In genomic region chr6:34234667-34235604, GRCh38 we compare ENCODE assay signal across 8 cellular contexts. TPM values are rescaled to one million over a fixed set of nuclear protein-coding genes. Genes with fewer than 3 reads are reported as not detected.
DNase-seq lines count a peak whose midpoint lies in the region; ATAC-seq and TF ChIP-seq lines count a peak whose summit lies in the region.

No MANE protein-coding gene starts in this region.

- no peaks in the 10 kb centered on the region for H3K36me3 Mint-ChIP-seq in CD4-positive, CD25-positive, alpha-beta regulatory T cell
- peaks cover 4% of the 10 kb centered on the region for H3K36me3 Mint-ChIP-seq in T-helper 1 cell treated with Interleukin-12 subunit alpha and Interleukin-12 subunit beta and Interleukin-4 antibody, amounts not matched to agents 30 μg/mL and 1 μg/mL, for 36 hours (ENCODE audit: low read depth)
- H3K36me3 Mint-ChIP-seq in osteocyte (ENCODE audit: unreplicated experiment) = no peaks in the 10 kb centered on the region

- H3K9me3 Mint-ChIP-seq in CD4-positive, CD25-positive, alpha-beta regulatory T cell = no peaks in the 10 kb centered on the region
- no peaks in the 10 kb centered on the region for H3K9me3 Mint-ChIP-seq in T-helper 1 cell treated with Interleukin-12 subunit alpha and Interleukin-12 subunit beta and Interleukin-4 antibody, amounts not matched to agents 30 μg/mL and 1 μg/mL, for 36 hours
- no peaks in the 10 kb centered on the region for H3K9me3 Mint-ChIP-seq in osteocyte (ENCODE audit: unreplicated experiment)

- no peak for TF ChIP-seq CTCF in osteocyte (IDR thresholded peaks at IDR 0.05)

- H3K4me3 Mint-ChIP-seq in CD4-positive, CD25-positive, alpha-beta regulatory T cell = peak overlapping the region; percentile 76 to 91 (median 77)
- peak overlapping the region; percentile 30 for H3K4me3 Mint-ChIP-seq in T-helper 1 cell treated with Interleukin-12 subunit alpha and Interleukin-12 subunit beta and Interleukin-4 antibody, amounts not matched to agents 30 μg/mL and 1 μg/mL, for 36 hours
- H3K4me3 Mint-ChIP-seq in osteocyte (ENCODE audit: unreplicated experiment) = peak overlapping the region; percentile 3

- no peaks in the 10 kb centered on the region for H3K27me3 ChIP-seq in CD4-positive, CD25-positive, alpha-beta regulatory T cell (ENCODE audit: control insufficient read depth, insufficient read depth, low read length)
- no peaks in the 10 kb centered on the region for H3K27me3 ChIP-seq in effector memory CD4-positive, alpha-beta T cell (replicated peaks; ENCODE audit: control insufficient read depth, insufficient read depth, low read length, poor library complexity, severe bottlenecking)

- peaks cover 8 to 34% (median 22%) of the 10 kb centered on the region in 4 donors for H3K4me1 Mint-ChIP-seq in CD4-positive, CD25-positive, alpha-beta regulatory T cell
- H3K4me1 Mint-ChIP-seq in T-helper 1 cell treated with Interleukin-12 subunit alpha and Interleukin-12 subunit beta and Interleukin-4 antibody, amounts not matched to agents 30 μg/mL and 1 μg/mL, for 36 hours (ENCODE audit: low read depth) = peaks cover 25% of the 10 kb centered on the region
- H3K4me1 Mint-ChIP-seq in osteocyte (ENCODE audit: unreplicated experiment) = peaks cover 14% of the 10 kb centered on the region

- H3K27ac ChIP-seq in CD4-positive, CD25-positive, alpha-beta regulatory T cell (ENCODE audit: insufficient read depth, low read length, poor library complexity, severe bottlenecking) = peak overlapping the region; percentile 99
- H3K27ac ChIP-seq in effector memory CD4-positive, alpha-beta T cell (ENCODE audit: insufficient read depth, low read length, poor library complexity, severe bottlenecking) = peak overlapping the region; percentile 96

- H3K4me3 ChIP-seq in CD4-positive, CD25-positive, alpha-beta regulatory T cell (ENCODE audit: low read depth, low read length) = no peak overlapping the region
- H3K4me3 ChIP-seq in effector memory CD4-positive, alpha-beta T cell (ENCODE audit: insufficient read depth, low read depth, low read length, poor library complexity, severe bottlenecking) = peak overlapping the region; percentile 50

- ATAC-seq in CD4-positive, CD25-positive, alpha-beta regulatory T cell (ENCODE audit: low read depth in 2 of 2) = no peak
- ATAC-seq in HG02885 (IDR thresholded peaks at IDR 0.05; ENCODE audit: poor library complexity, unreplicated experiment) = no peak

- no peaks in the 10 kb centered on the region for H3K36me3 ChIP-seq in CD4-positive, CD25-positive, alpha-beta regulatory T cell (ENCODE audit: control insufficient read depth, insufficient read depth, low read length)
- no peaks in the 10 kb centered on the region for H3K36me3 ChIP-seq in effector memory CD4-positive, alpha-beta T cell (ENCODE audit: control insufficient read depth, insufficient read depth, low read length)

- H3K27ac Mint-ChIP-seq in CD4-positive, CD25-positive, alpha-beta regulatory T cell = peak overlapping the region; percentile 27 to 85 (median 44)
- peak overlapping the region; percentile 78 for H3K27ac Mint-ChIP-seq in T-helper 1 cell treated with Interleukin-12 subunit alpha and Interleukin-12 subunit beta and Interleukin-4 antibody, amounts not matched to agents 30 μg/mL and 1 μg/mL, for 36 hours
- peak overlapping the region; percentile 48 for H3K27ac Mint-ChIP-seq in osteocyte (ENCODE audit: unreplicated experiment)

- DNase-seq in CD4-positive, CD25-positive, alpha-beta regulatory T cell = peak in 2 of 3 donors; percentile 38 to 39
- peak in 1 of 3 donors; percentile 28 for DNase-seq in effector memory CD4-positive, alpha-beta T cell
- no peak for DNase-seq in osteocyte (ENCODE audit: extremely low spot score, unreplicated experiment)
- no peak for DNase-seq in NCI-H187 (lab: John Stamatoyannopoulos, UW)
- DNase-seq in middle frontal gyrus (ENCODE audit: extremely low spot score, low spot score) = no peak
- no peak for DNase-seq in NCI-H446 treated with DMSO at 0.1 percent for 48 hours (lab: John Stamatoyannopoulos, UW)

- H3K4me1 ChIP-seq in CD4-positive, CD25-positive, alpha-beta regulatory T cell (ENCODE audit: control insufficient read depth, insufficient read depth, low read length, poor library complexity, severe bottlenecking) = peaks cover 32% of the 10 kb centered on the region
- peaks cover 27% of the 10 kb centered on the region for H3K4me1 ChIP-seq in effector memory CD4-positive, alpha-beta T cell (ENCODE audit: control insufficient read depth, insufficient read depth, low read length, poor library complexity, severe bottlenecking)

- peaks cover 5% of the 10 kb centered on the region for H3K27me3 Mint-ChIP-seq in CD4-positive, CD25-positive, alpha-beta regulatory T cell
- H3K27me3 Mint-ChIP-seq in T-helper 1 cell treated with Interleukin-12 subunit alpha and Interleukin-12 subunit beta and Interleukin-4 antibody, amounts not matched to agents 30 μg/mL and 1 μg/mL, for 36 hours (ENCODE audit: low read depth) = no peaks in the 10 kb centered on the region
- H3K27me3 Mint-ChIP-seq in osteocyte (ENCODE audit: unreplicated experiment) = no peaks in the 10 kb centered on the region

- no peaks in the 10 kb centered on the region for H3K9me3 ChIP-seq in CD4-positive, CD25-positive, alpha-beta regulatory T cell (ENCODE audit: control insufficient read depth in 2 of 2, low read length in 2 of 2)
- H3K9me3 ChIP-seq in effector memory CD4-positive, alpha-beta T cell (ENCODE audit: control insufficient read depth, low read length) = no peaks in the 10 kb centered on the region

RNA-seq across cellular contexts. Expression of gene HMGA1, which starts 1.7 kb away (rescaled TPM):
- 87.2 TPM for total RNA-seq in CD4-positive, CD25-positive, alpha-beta regulatory T cell
- polyA plus RNA-seq in CD4-positive, CD25-positive, alpha-beta regulatory T cell = 10 to 100 TPM; 31.6 to 36.2 (median 34.3) TPM
- 89.0 and 89.7 TPM in 2 replicates for total RNA-seq in osteocyte

RNA-seq across cellular contexts. Expression of gene SMIM29, which starts 13.9 kb away (rescaled TPM):
- total RNA-seq in CD4-positive, CD25-positive, alpha-beta regulatory T cell = 29.2 TPM
- polyA plus RNA-seq in CD4-positive, CD25-positive, alpha-beta regulatory T cell = 10 to 100 TPM; 47.7 to 82.3 (median 60.7) TPM
- 23.2 and 23.4 TPM in 2 replicates for total RNA-seq in osteocyte

Comparison
In these comparisons a context has a peak if more than half of its experiments do, and no peak if none do; other contexts are left out.
1. DNase-seq: peak in CD4-positive, CD25-positive, alpha-beta regulatory T cell (2 of 3); none in osteocyte (single experiment), NCI-H187 (0 of 2), middle frontal gyrus (single experiment) and NCI-H446 treated with DMSO at 0.1 percent for 48 hours (single experiment).
2. H3K4me3 Mint-ChIP-seq: peak in every context shown above with its lines; median percentile 77 in CD4-positive, CD25-positive, alpha-beta regulatory T cell; 30 in T-helper 1 cell treated with Interleukin-12 subunit alpha and Interleukin-12 subunit beta and Interleukin-4 antibody, amounts not matched to agents 30 μg/mL and 1 μg/mL, for 36 hours; 3 in osteocyte.
3. Peak in every context shown above with its lines, with median percentiles within 50 percentile points of each other: H3K27ac Mint-ChIP-seq.